8 cellular contexts compared by ENCODE assay signal in the genomic region with DNA sequence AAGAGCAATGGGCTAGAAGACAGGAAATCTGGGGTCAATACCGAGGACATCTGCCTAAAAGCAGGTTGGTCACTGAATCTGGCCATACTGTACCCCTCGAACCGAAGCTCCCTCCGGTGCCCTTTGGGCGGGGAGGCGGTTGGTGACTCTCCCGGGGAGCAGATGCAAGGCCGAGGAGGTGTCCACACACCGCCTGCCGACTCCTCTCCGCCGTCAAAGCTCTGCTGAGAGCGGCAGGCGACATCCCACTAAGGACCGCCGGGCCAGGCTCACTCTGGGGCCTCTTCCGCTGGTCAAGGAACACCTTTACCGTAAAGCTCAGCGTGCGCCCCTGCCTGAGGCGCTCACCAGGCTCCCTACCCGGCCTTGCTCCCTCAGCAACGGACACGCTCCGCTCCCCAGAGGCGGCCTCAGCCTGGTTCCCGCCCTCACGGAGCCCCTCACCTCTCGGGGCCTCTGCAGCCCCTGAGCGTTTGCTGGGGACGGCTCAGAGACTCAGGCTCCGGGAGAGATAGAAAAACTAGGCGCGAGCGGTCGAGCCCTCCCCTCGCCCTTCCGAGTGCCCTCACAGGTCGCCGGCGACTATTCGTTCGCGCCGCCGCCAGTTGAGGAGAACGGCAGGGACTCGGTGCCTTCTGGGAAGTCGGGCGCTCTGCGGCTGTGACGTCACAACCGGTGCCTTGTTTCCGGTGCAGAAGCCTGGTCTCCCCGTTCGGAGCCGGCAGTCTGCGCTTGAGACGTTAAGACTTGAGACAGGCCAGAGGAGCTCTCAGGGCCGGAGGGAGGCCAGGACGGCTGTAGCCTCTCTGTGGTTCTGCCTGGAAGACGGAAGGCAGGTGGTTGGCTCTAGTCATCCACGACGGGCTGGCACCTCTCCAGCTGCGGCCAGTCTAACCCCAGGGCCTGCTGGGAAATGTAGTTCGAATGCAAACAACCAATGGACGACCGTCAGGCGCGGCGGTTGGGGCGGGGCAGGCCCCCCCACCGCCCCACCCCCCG. TPM values are rescaled to one million over a fixed set of nuclear protein-coding genes. Genes with fewer than 3 reads are reported as not detected.
DNase-seq lines count a peak whose midpoint lies in the region; ATAC-seq and TF ChIP-seq lines count a peak whose summit lies in the region.

A gene with protein sequence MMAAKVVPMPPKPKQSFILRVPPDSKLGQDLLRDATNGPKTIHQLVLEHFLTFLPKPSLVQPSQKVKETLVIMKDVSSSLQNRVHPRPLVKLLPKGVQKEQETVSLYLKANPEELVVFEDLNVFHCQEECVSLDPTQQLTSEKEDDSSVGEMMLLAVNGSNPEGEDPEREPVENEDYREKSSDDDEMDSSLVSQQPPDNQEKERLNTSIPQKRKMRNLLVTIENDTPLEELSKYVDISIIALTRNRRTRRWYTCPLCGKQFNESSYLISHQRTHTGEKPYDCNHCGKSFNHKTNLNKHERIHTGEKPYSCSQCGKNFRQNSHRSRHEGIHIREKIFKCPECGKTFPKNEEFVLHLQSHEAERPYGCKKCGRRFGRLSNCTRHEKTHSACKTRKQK (minus strand): TSS at position 616 of the 999 bp plus-strand sequence. CDS start 1,403 bp downstream, outside the sequence.

- H3F3A ChIP-seq in PC-3 (ENCODE audit: low read length, unreplicated experiment), result no peaks in the 10 kb centered on the region

- TF ChIP-seq CTCF in PC-3 (conservative IDR thresholded peaks at IDR 0.05; ENCODE audit: low read depth, low read length), result no peak
- no peak for TF ChIP-seq CTCF in epithelial cell of proximal tubule (conservative IDR thresholded peaks at IDR 0.05; ENCODE audit: low read depth, low read length)

- no peaks in the 10 kb centered on the region for H4K20me1 ChIP-seq in PC-3 (ENCODE audit: low read length)

- no peaks in the 10 kb centered on the region; the same call in 1 of the 2 replicates for H3K9me3 ChIP-seq in PC-3 (ENCODE audit: low read length)

- H3K4me2 ChIP-seq in PC-3 (ENCODE audit: low read length), result peak within 1 kb of the TSS; percentile 95

- peak within 1 kb of the TSS; percentile 92 for H3K9ac ChIP-seq in PC-3 (ENCODE audit: low read length)

- H3K36me3 ChIP-seq in PC-3 (ENCODE audit: low read depth, low read length), result peaks cover 38% of the 10 kb centered on the region

- peak within 1 kb of the TSS; percentile 78 for H3K27ac ChIP-seq in PC-3 (ENCODE audit: low read length)

- H2AFZ ChIP-seq in PC-3 (ENCODE audit: low read length), result peak within 1 kb of the TSS; percentile 89

- CTCF ChIA-PET in PC-3 (lab: Charles Lee), result interaction anchor here (0.6 kb wide), 1 partner anchor 76 kb away, joined by 3 read pairs; no protein-coding TSS in a partner anchor

- BruUV-seq in PC-3 (replicated peaks; lab: Mats Ljungman, UMichigan), result TSS peak; percentile 44

- H3K27me3 ChIP-seq in PC-3 (ENCODE audit: low read length), result no peaks in the 10 kb centered on the region

- peak within 1 kb of the TSS; percentile 88 for H3K4me3 ChIP-seq in Jurkat, Clone E6-1 (ENCODE audit: low read length)
- peak within 1 kb of the TSS; percentile 90 for H3K4me3 ChIP-seq in PC-3 (ENCODE audit: low read length)
- H3K4me3 ChIP-seq in epithelial cell of proximal tubule (ENCODE audit: low read depth, low read length), result peak within 1 kb of the TSS; percentile 96

- ATAC-seq in GM21619 (IDR thresholded peaks at IDR 0.05; ENCODE audit: unreplicated experiment) (peak; percentile 91), PC-3 (peak; percentile 98)

- peaks cover 15% of the 10 kb centered on the region for H3K79me2 ChIP-seq in PC-3 (ENCODE audit: low read length)

- peaks cover 8% of the 10 kb centered on the region; the same call in 1 of the 2 replicates for H3K4me1 ChIP-seq in PC-3 (ENCODE audit: insufficient read depth, low read length)

- POLR2A ChIA-PET in PC-3 (lab: Charles Lee; ENCODE audit: unreplicated experiment), result interaction anchor here (0.6 kb wide), 1 partner anchor 129 kb away, joined by 15 read pairs; no protein-coding TSS in a partner anchor

- intact Hi-C loops in PC-3 (cut with micrococcal nuclease), result no loop called here

- DNase-seq in DMS153 treated with DMSO at 0.1 percent for 48 hours (lab: John Stamatoyannopoulos, UW; ENCODE audit: unreplicated experiment) (peak; percentile 86), PC-3 (peak; percentile 90), activated T-cell treated with anti-CD3 and anti-CD28 coated beads for 48 hours (ENCODE audit: low read depth) (peak; percentile 92), epithelial cell of proximal tubule (ENCODE audit: low read depth) (peak; percentile 52), mucosa of gallbladder (ENCODE audit: low spot score) (peak; percentile 97)
- peak; percentile 90 for DNase-seq in Jurkat, Clone E6-1 (ENCODE audit: low read depth, low spot score)
- peak; percentile 87 for DNase-seq in stimulated activated CD8-positive, alpha-beta memory T cell treated with anti-CD3 and anti-CD28 coated beads, Interleukin-4, amount 100 ng/mL, for 24 hours (ENCODE audit: low read depth)

- no peaks in the 10 kb centered on the region for H3K9me2 ChIP-seq in PC-3 (replicated peaks; ENCODE audit: low read length)

RNA-seq across cellular contexts. Expression of the gene that starts here (rescaled TPM):
- 5.7 TPM for polyA plus RNA-seq in Jurkat, Clone E6-1 (2012; ENCODE audit: insufficient read depth, insufficient read length)
- total RNA-seq in PC-3 (2014; rRNA removed) (4.7 and 5.0 TPM in 2 replicates), epithelial cell of proximal tubule (6.1 and 6.3 TPM in 2 replicates), mucosa of gallbladder (7.6 TPM)

Comparison
In these comparisons a context has a peak if more than half of its experiments do, and no peak if none do; other contexts are left out.
1. Peak in every context shown above with its lines: DNase-seq, ATAC-seq, H3K4me3 ChIP-seq and H3K27ac ChIP-seq.